ENCODE assay signal across 8 cellular contexts in genomic region chr3:39107056-39107873, GRCh38. TPM values are rescaled to one million over a fixed set of nuclear protein-coding genes. Genes with fewer than 3 reads are reported as not detected.
A peak's percentile ranks its signal among the peaks of the same experiment; 100 is the strongest.
DNase-seq lines count a peak whose midpoint lies in the region; ATAC-seq and TF ChIP-seq lines count a peak whose summit lies in the region.

GORASP1 (minus strand) TSS chr3:39107627; CDS start chr3:39107541, 86 bp downstream.
TTC21A (plus strand) TSS chr3:39107680; CDS start chr3:39107838, 158 bp downstream.

- H3K36me3 ChIP-seq in neural cell (ENCODE audit: insufficient read depth, low read length) = no peaks in the 10 kb centered on the region

- H3F3A ChIP-seq in neural cell (ENCODE audit: insufficient read depth, low read length, poor library complexity, severe bottlenecking) = peaks cover 4% of the 10 kb centered on the region

- peak within 1 kb of the TSS; percentile 94 for H2AFZ ChIP-seq in neural cell (ENCODE audit: low read depth, low read length)

- TF ChIP-seq EP300 in neural cell (conservative IDR thresholded peaks at IDR 0.05; ENCODE audit: poor library complexity, severe bottlenecking) = peak; percentile 56

- H4K20me1 ChIP-seq in neural cell (ENCODE audit: insufficient read depth) = no peaks in the 10 kb centered on the region

- no peaks in the 10 kb centered on the region for H3K9me2 ChIP-seq in neural cell (ENCODE audit: insufficient read depth, low read length)

- H3K9ac ChIP-seq in neural cell (ENCODE audit: low read length) = peak within 1 kb of the TSS; percentile 83

- H3K27ac ChIP-seq in neural cell (ENCODE audit: low read length) = peak within 1 kb of the TSS; percentile 69

- no peaks in the 10 kb centered on the region for H3K9me3 ChIP-seq in neural cell (ENCODE audit: low read length)

- H3K4me3 ChIP-seq in Jurkat, Clone E6-1 (ENCODE audit: low read length) = peak within 1 kb of the TSS; percentile 83
- peak within 1 kb of the TSS; percentile 96 for H3K4me3 ChIP-seq in fibroblast of villous mesenchyme (ENCODE audit: low read depth, low read length)
- peak within 1 kb of the TSS; percentile 99 for H3K4me3 ChIP-seq in neural cell (ENCODE audit: low read length)

- no peak for TF ChIP-seq RAD21 in neural cell (conservative IDR thresholded peaks at IDR 0.05)

- peak within 1 kb of the TSS; percentile 88 for H3K4me2 ChIP-seq in neural cell (ENCODE audit: low read length)

- TF ChIP-seq CTCF in fibroblast of villous mesenchyme (IDR thresholded peaks at IDR 0.05; ENCODE audit: insufficient read depth, low read depth, low read length) (no peak), neural cell (IDR thresholded peaks at IDR 0.05; ENCODE audit: poor library complexity, severe bottlenecking) (peak; percentile 13)

- peaks cover 21% of the 10 kb centered on the region for H3K79me2 ChIP-seq in neural cell (replicated peaks; ENCODE audit: insufficient read depth, low read length)

- H3K27me3 ChIP-seq in neural cell (ENCODE audit: insufficient read depth, low read depth, low read length) = no peaks in the 10 kb centered on the region

- DNase-seq in DMS53 (lab: John Stamatoyannopoulos, UW) (peak; percentile 73), RKO (ENCODE audit: low spot score) (peak; percentile 84), activated gamma-delta T cell (lab: John Stamatoyannopoulos, UW) (peak; percentile 39), fibroblast of villous mesenchyme (ENCODE audit: low read depth) (peak; percentile 90), stromal cell of bone marrow (ENCODE audit: low read depth) (peak; percentile 88)
- DNase-seq in Jurkat, Clone E6-1 (ENCODE audit: low read depth, low spot score) = peak; percentile 51

- peak; percentile 46 for ATAC-seq in GM21528 (IDR thresholded peaks at IDR 0.05; ENCODE audit: low FRiP score, unreplicated experiment)

TF ChIP-seq in neural cell, 6 proteins besides CTCF, POLR2A, EP300 and RAD21:
- TF ChIP-seq MXI1 (conservative IDR thresholded peaks at IDR 0.05; ENCODE audit: poor library complexity, severe bottlenecking) = peak; percentile 54
- TF ChIP-seq REST (IDR thresholded peaks at IDR 0.05; ENCODE audit: borderline replicate concordance) = peak; percentile 29
- peak; percentile 42 for TF ChIP-seq TAF1 (IDR thresholded peaks at IDR 0.05; ENCODE audit: low read depth)
- TF ChIP-seq EZH2 (IDR thresholded peaks at IDR 0.05; ENCODE audit: borderline replicate concordance, insufficient read depth, low read length, poor library complexity, severe bottlenecking) = no peak
- peak; percentile 41 for TF ChIP-seq SMC3 (conservative IDR thresholded peaks at IDR 0.05; ENCODE audit: poor library complexity)
- peak; percentile 84 for TF ChIP-seq POLR2AphosphoS5 (IDR thresholded peaks at IDR 0.05)

RNA-seq across cellular contexts. Expression of gene GORASP1, which starts in this region (rescaled TPM):
- polyA plus RNA-seq in Jurkat, Clone E6-1 (2012; ENCODE audit: insufficient read depth, insufficient read length) = 27.0 TPM
- total RNA-seq in fibroblast of villous mesenchyme = 44.9 and 50.9 TPM in 2 replicates
- polyA plus RNA-seq in neural cell = 55.6 and 89.1 TPM in 2 replicates
- polyA minus RNA-seq in neural cell = 40.9 and 42.1 TPM in 2 replicates

RNA-seq across cellular contexts. Expression of gene TTC21A, which starts in this region (rescaled TPM):
- 2.8 TPM for polyA plus RNA-seq in Jurkat, Clone E6-1 (2012; ENCODE audit: insufficient read depth, insufficient read length)
- 3.5 and 3.9 TPM in 2 replicates for total RNA-seq in fibroblast of villous mesenchyme
- polyA plus RNA-seq in neural cell = 6.2 and 9.4 TPM in 2 replicates
- polyA minus RNA-seq in neural cell = 9.5 and 9.8 TPM in 2 replicates

Comparison
In these comparisons a context has a peak if more than half of its experiments do, and no peak if none do; other contexts are left out.
1. Peak in every context shown above with its lines: DNase-seq, ATAC-seq, H3K4me3 ChIP-seq and H3K27ac ChIP-seq.
2. DNase-seq: peak in every context shown above with its lines; median percentile 90 in fibroblast of villous mesenchyme; 88 in stromal cell of bone marrow; 84 in RKO; 73 in DMS53; 51 in Jurkat, Clone E6-1; 39 in activated gamma-delta T cell.